37 cellular contexts compared by ENCODE assay signal in the genomic region with DNA sequence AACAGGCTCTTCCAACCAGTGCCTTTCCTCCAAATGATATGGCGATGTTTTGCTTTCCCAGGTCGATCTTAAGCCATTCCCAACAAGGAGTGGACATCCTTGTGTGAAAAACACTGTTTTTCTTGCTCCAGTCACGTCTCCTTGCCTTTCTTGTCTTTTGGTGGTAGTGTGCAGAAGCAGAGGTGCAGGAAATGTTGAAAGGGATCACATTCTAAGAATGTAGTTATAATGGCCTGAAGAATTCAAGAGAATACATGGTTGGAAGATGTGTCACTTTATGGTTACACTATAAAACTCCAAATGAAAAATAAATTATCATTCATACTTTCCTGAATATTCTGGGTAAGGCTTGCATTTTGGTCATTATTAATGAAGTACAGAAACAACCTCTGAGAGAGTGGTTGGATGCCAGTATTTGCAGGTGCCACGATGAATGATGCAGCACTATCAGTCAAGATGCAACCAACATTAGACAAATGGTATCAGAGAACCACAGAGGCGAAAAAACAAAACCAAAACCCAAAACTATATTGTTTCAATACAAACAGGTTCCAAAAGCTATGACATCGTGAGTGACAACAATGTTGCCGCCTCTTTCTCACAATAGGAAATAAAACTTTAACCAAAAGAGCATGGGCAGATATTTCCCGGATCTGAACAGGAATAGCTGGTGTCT.
"Had no signal": no experiment of that assay in that cellular context is flagged by ENCODE, and none has a peak within 500 bp of the region (broad histone marks: within the 10 kb centered on the region; RNA-seq: fewer than 3 reads in every experiment).

No MANE protein-coding gene starts in this region.

- H3K27me3 Mint-ChIP-seq: activated B cell treated with CpG ODN at 0.5 μM for 24 hours; activated CD4-positive, alpha-beta memory T cell treated with anti-CD3 and anti-CD28 coated beads for 36 hours had no signal

- H3K4me3 ChIP-seq: PC-9 had no signal

- H3K4me2 ChIP-seq: PC-9 had no signal

- H3K4me3 Mint-ChIP-seq: activated B cell treated with CpG ODN at 0.5 μM for 24 hours; activated CD4-positive, alpha-beta memory T cell treated with anti-CD3 and anti-CD28 coated beads for 36 hours; activated naive CD4-positive, alpha-beta T cell treated with anti-CD3 and anti-CD28 coated beads for 36 hours; activated naive CD8-positive, alpha-beta T cell treated with anti-CD3 and anti-CD28 coated beads, Interleukin-2, amount 50 U/mL, for 24 hours; activated T-cell treated with anti-CD3 and anti-CD28 coated beads, Interleukin-2, amount 50 U/mL, for 4 hours; activated T-helper 1 cell treated with anti-CD3 and anti-CD28 coated beads, Interleukin-12 subunit alpha, Interleukin-12 subunit beta, Interleukin-2, Interleukin-4 antibody, amounts not matched to agents 30 ng/mL and 10 ng/mL and 1 ng/mL, durations not matched to agents 14 hours and 24 hours and 36 hours; brain; T-cell had no signal

- FAIRE-seq: bronchial epithelial cell, colon, RCC 7860 had no signal

- H3K9me3 Mint-ChIP-seq: activated B cell treated with CpG ODN at 0.5 μM for 24 hours; activated CD4-positive, alpha-beta memory T cell treated with anti-CD3 and anti-CD28 coated beads for 36 hours; activated naive CD8-positive, alpha-beta T cell treated with anti-CD3 and anti-CD28 coated beads, Interleukin-2, amount 50 U/mL, for 24 hours; activated T-cell treated with anti-CD3 and anti-CD28 coated beads, Interleukin-2, amount 50 U/mL, for 4 hours; activated T-helper 1 cell treated with anti-CD3 and anti-CD28 coated beads, Interleukin-12 subunit alpha, Interleukin-12 subunit beta, Interleukin-2, Interleukin-4 antibody, amounts not matched to agents 30 ng/mL and 10 ng/mL and 1 ng/mL, durations not matched to agents 14 hours and 24 hours and 36 hours had no signal

- H3K27ac Mint-ChIP-seq: activated B cell treated with CpG ODN at 0.5 μM for 24 hours; activated CD4-positive, alpha-beta memory T cell treated with anti-CD3 and anti-CD28 coated beads for 36 hours; activated naive CD4-positive, alpha-beta T cell treated with anti-CD3 and anti-CD28 coated beads for 36 hours; activated naive CD4-positive, alpha-beta T cell treated with anti-CD3 and anti-CD28 coated beads, Interleukin-2, amount 50 U/mL, for 72 hours; activated naive CD8-positive, alpha-beta T cell treated with anti-CD3 and anti-CD28 coated beads, Interleukin-2, amount 50 U/mL, for 24 hours; activated T-helper 1 cell treated with anti-CD3 and anti-CD28 coated beads, Interleukin-12 subunit alpha, Interleukin-12 subunit beta, Interleukin-2, Interleukin-4 antibody, amounts not matched to agents 30 ng/mL and 10 ng/mL and 1 ng/mL, durations not matched to agents 14 hours and 24 hours and 36 hours; brain; T-cell had no signal

- H3K4me1 Mint-ChIP-seq: activated B cell treated with CpG ODN at 0.5 μM for 24 hours; activated naive CD8-positive, alpha-beta T cell treated with anti-CD3 and anti-CD28 coated beads, Interleukin-2, amount 50 U/mL, for 24 hours; T-cell had no signal

- ATAC-seq: activated naive CD4-positive, alpha-beta T cell treated with anti-CD3 and anti-CD28 coated beads, Interleukin-2, amount 50 U/mL, for 72 hours; activated naive CD8-positive, alpha-beta T cell treated with anti-CD3 and anti-CD28 coated beads, Interleukin-2, amount 50 U/mL, for 24 hours; activated T-cell treated with anti-CD3 and anti-CD28 coated beads, Interleukin-2, amount 50 U/mL, for 4 hours; SK-N-SH treated with all-trans-retinoic acid at 6 μM for 48 hours; T-cell had no signal

- H3K27ac ChIP-seq: PC-9, RWPE1, VCaP had no signal

- H3K36me3 Mint-ChIP-seq: brain, T-cell had no signal

- DNase-seq: activated B cell treated with CpG ODN at 0.5 μM for 24 hours; activated CD4-positive, alpha-beta memory T cell treated with anti-CD3 and anti-CD28 coated beads for 36 hours; activated CD4-positive, alpha-beta T cell treated with anti-CD3 and anti-CD28 coated beads for 4 hours; activated CD4-positive, alpha-beta T cell treated with anti-CD3 and anti-CD28 coated beads, Interleukin-2, amount 50 U/mL, for 1 hour; activated CD4-positive, CD25-positive, alpha-beta regulatory T cell treated with anti-CD3 and anti-CD28 coated beads, Interleukin-2, amount 50 U/mL, for 72 hours; activated CD8-positive, alpha-beta memory T cell treated with anti-CD3 and anti-CD28 coated beads, Interleukin-2, amount 50 U/mL, for 4 hours; activated gamma-delta T cell treated with Interleukin-2 at 50 U/mL for 16 hours; activated naive CD4-positive, alpha-beta T cell treated with anti-CD3 and anti-CD28 coated beads for 36 hours; activated naive CD8-positive, alpha-beta T cell treated with anti-CD3 and anti-CD28 coated beads, Interleukin-2, amount 50 U/mL, for 24 hours; activated T-cell treated with anti-CD3 and anti-CD28 coated beads for 4 hours; activated T-cell treated with anti-CD3 and anti-CD28 coated beads, Interleukin-2, amount 50 U/mL, for 4 hours; anterior cingulate cortex; central memory CD4-positive, alpha-beta T cell; MM.1S; MV-4-11; NCI-H1092; NCI-H1436 treated with DMSO at 0.1 percent for 48 hours; NCI-H1694 treated with DMSO at 0.1 percent for 48 hours; NCI-H2081; NCI-H2171 treated with DMSO at 0.1 percent for 48 hours; NCI-H345; NCI-H524 treated with DMSO at 0.1 percent for 48 hours; NK-92 treated with Interleukin-12 subunit alpha and Interleukin-12 subunit beta, amount 100 ng/mL, for 24 hours; PC-9; SIG-M5; T-cell; T-helper 2 cell; T-helper 9 cell had no signal
